ENCODE assay signal across 17 cellular contexts in genomic region chr1:179151908-179152682, GRCh38.
DNase-seq lines count a peak whose midpoint lies in the region; ATAC-seq, FAIRE-seq and TF ChIP-seq lines count a peak whose summit lies in the region.
"Had no signal": no experiment of that assay in that cellular context is flagged by ENCODE, and none has a peak within 500 bp of the region (broad histone marks: within the 10 kb centered on the region; RNA-seq: fewer than 3 reads in every experiment).

No MANE protein-coding gene starts in this region.

- H3K4me2 ChIP-seq in HepG2 (ENCODE audit: low read depth, low read length) = peak overlapping the region; percentile 72

- H3K4me3 Mint-ChIP-seq in chondrocyte (ENCODE audit: unreplicated experiment) = no peak overlapping the region
- H3K4me3 Mint-ChIP-seq: activated naive CD8-positive, alpha-beta T cell treated with anti-CD3 and anti-CD28 coated beads, Interleukin-2, amount 10 ng/mL, durations not matched to agents 7 days and 5 days; T-helper 2 cell treated with Interferon-gamma antibody and Interleukin-4, amounts not matched to agents 5 μg/mL and 100 μg/mL, for 36 hours had no signal

- peaks cover 3% of the 10 kb centered on the region for H3K9me3 Mint-ChIP-seq in chondrocyte (ENCODE audit: low read depth)

- DNase-seq in left ventricle myocardium inferior (no peak), left cardiac atrium (no peak), NCI-H82 (lab: John Stamatoyannopoulos, UW) (peak; percentile 59), HepG2 (ENCODE audit: low spot score) (peak; percentile 95), GM19238 (ENCODE audit: insufficient read length, low spot score) (no peak), chondrocyte (ENCODE audit: low spot score) (no peak)
- DNase-seq in activated naive CD4-positive, alpha-beta T cell treated with Interleukin-2 at 50 U/mL for 16 hours = no peak
- DNase-seq: activated CD4-positive, alpha-beta T cell treated with anti-CD3 and anti-CD28 coated beads for 48 hours; activated naive CD8-positive, alpha-beta T cell treated with anti-CD3 and anti-CD28 coated beads, Interleukin-2, amount 10 ng/mL, durations not matched to agents 7 days and 5 days; COR-L47; islet precursor cell; retina; SHP77 treated with DMSO at 0.1 percent for 48 hours; stimulated activated CD4-positive, alpha-beta T cell treated with anti-CD3 and anti-CD28 coated beads, Interleukin-2, amount 100 ng/mL, for 24 hours had no signal

- peaks cover 43% of the 10 kb centered on the region for H3K4me1 Mint-ChIP-seq in chondrocyte (ENCODE audit: low read depth)

- WGBS in HepG2 (ENCODE audit: low lambda C conversion rate) = 0% methylated on average over 2 of the region's 2 CpGs

- H3K27ac ChIP-seq in left ventricle myocardium inferior (replicated peaks) (peak overlapping the region; percentile 1), HepG2 (ENCODE audit: extremely low read length, insufficient read depth, low read length) (peak overlapping the region; percentile 71)
- H3K27ac ChIP-seq: epithelial cell of prostate had no signal

- H3K27me3 ChIP-seq in left ventricle myocardium inferior (ENCODE audit: low read depth) = no peaks in the 10 kb centered on the region
- H3K27me3 ChIP-seq in HepG2 (ENCODE audit: control insufficient read depth in 1 of 2, insufficient read depth in 2 of 2, low read length in 2 of 2) = no peaks in the 10 kb centered on the region

- H3K4me3 ChIP-seq in left ventricle myocardium inferior = no peak overlapping the region
- peak overlapping the region in 2 of 3 experiments; percentile 23 to 31; a peak in 3 of 6 replicates for H3K4me3 ChIP-seq in HepG2 (replicated peaks in 1 of 3; ENCODE audit: insufficient read depth in 1 of 3, low read depth in 2 of 3, low read length in 3 of 3)

- H3K9ac ChIP-seq in HepG2 (ENCODE audit: insufficient read depth, low read depth, low read length) = 0 out of 2 replicates have a peak overlapping the region, but pooled peaks have one; percentile 10

- H3K4me1 ChIP-seq in left ventricle myocardium inferior = peaks cover 33% of the 10 kb centered on the region
- peaks cover 70% of the 10 kb centered on the region for H3K4me1 ChIP-seq in HepG2 (ENCODE audit: insufficient read depth, low read length)

- no peak overlapping the region for H2AFZ ChIP-seq in HepG2 (ENCODE audit: low read length)

- no peaks in the 10 kb centered on the region for H3K36me3 ChIP-seq in left ventricle myocardium inferior
- 0 out of 5 replicates have a peak, but pooled peaks cover 0 to 1% of the 10 kb centered on the region in 2 experiments for H3K36me3 ChIP-seq in HepG2 (replicated peaks in 1 of 2; ENCODE audit: control insufficient read depth in 1 of 2, insufficient read depth in 2 of 2, low read length in 2 of 2)

- TF ChIP-seq CTCF in left ventricle myocardium inferior (IDR thresholded peaks at IDR 0.05; ENCODE audit: borderline replicate concordance) = no peak
- no peak for TF ChIP-seq CTCF in HepG2 (CRISPR knock-in tag; IDR thresholded peaks at IDR 0.05)
- TF ChIP-seq CTCF in chondrocyte (IDR thresholded peaks at IDR 0.05) = no peak

- no peak for TF ChIP-seq RAD21 in HepG2 (CRISPR knock-in tag; IDR thresholded peaks at IDR 0.05)

- intact Hi-C loops in left ventricle myocardium inferior (cut with micrococcal nuclease) (no loop called here), left cardiac atrium (cut with DNase I) (no loop called here), HepG2 (cut with micrococcal nuclease; ENCODE audit: unreplicated experiment) (no loop called here)

- FAIRE-seq in HepG2 (lab: Jason Lieb, UNC) = peak; percentile 95

- no peaks in the 10 kb centered on the region for H3K27me3 Mint-ChIP-seq in chondrocyte (ENCODE audit: low read depth)
- H3K27me3 Mint-ChIP-seq: activated naive CD8-positive, alpha-beta T cell treated with anti-CD3 and anti-CD28 coated beads, Interleukin-2, amount 10 ng/mL, durations not matched to agents 7 days and 5 days had no signal

- no peak for TF ChIP-seq POLR2A in HepG2 (IDR thresholded peaks at IDR 0.05; ENCODE audit: insufficient read depth in 1 of 2, low read depth in 2 of 2, low read length in 2 of 2)

- POLR2A ChIA-PET in HepG2 (lab: Yijun Ruan, JAX) = interaction anchor here (1.0 kb wide), 1 partner anchor 29 kb away, joined by 3 read pairs; no protein-coding TSS in a partner anchor

- in situ Hi-C loops in HepG2 (cut with HindIII; ENCODE audit: extremely low pct_ligation_motif_present, low pct_unique_long_range_greater_than_20kb) = no loop called here

- no TSS peak for BruUV-seq in HepG2 (replicated peaks; lab: Mats Ljungman, UMichigan)

- 0 out of 2 replicates have a peak, but pooled peaks cover 4% of the 10 kb centered on the region for H4K20me1 ChIP-seq in HepG2 (ENCODE audit: insufficient read depth, low read length)

- TF ChIP-seq EP300 in HepG2 (IDR thresholded peaks at IDR 0.05; ENCODE audit: low read depth in 2 of 2, low read length in 2 of 2) = peak in 1 of 2 experiments; percentile 89; a peak in 2 of 4 replicates
- TF ChIP-seq EP300 in HepG2 (CRISPR knock-in tag; IDR thresholded peaks at IDR 0.05; ENCODE audit: borderline replicate concordance) = peak; percentile 38; the same call in 1 of the 2 replicates

- peaks cover 42% of the 10 kb centered on the region for H3K79me2 ChIP-seq in HepG2 (ENCODE audit: insufficient read depth, low read length)

- H3K27ac Mint-ChIP-seq in chondrocyte (ENCODE audit: unreplicated experiment) = no peak overlapping the region
- H3K27ac Mint-ChIP-seq: activated naive CD8-positive, alpha-beta T cell treated with anti-CD3 and anti-CD28 coated beads, Interleukin-2, amount 10 ng/mL, durations not matched to agents 7 days and 5 days; T-helper 2 cell treated with Interferon-gamma antibody and Interleukin-4, amounts not matched to agents 5 μg/mL and 100 μg/mL, for 36 hours had no signal

- H3K9me3 ChIP-seq in left ventricle myocardium inferior (replicated peaks) = peaks cover 9% of the 10 kb centered on the region
- no peaks in the 10 kb centered on the region for H3K9me3 ChIP-seq in HepG2 (ENCODE audit: low read length)

- no peaks in the 10 kb centered on the region for H3K36me3 Mint-ChIP-seq in chondrocyte (ENCODE audit: low read depth)

- CTCF ChIA-PET in HepG2 (lab: Yijun Ruan, JAX; ENCODE audit: low intra/inter-chr PET ratio, low total read pairs) = no interaction called here

- ATAC-seq in left cardiac atrium (no peak), HepG2 (peak; percentile 99), GM21360 (IDR thresholded peaks at IDR 0.05; ENCODE audit: unreplicated experiment) (no peak)

TF ChIP-seq in HepG2, 621 proteins besides CTCF, POLR2A, EP300 and RAD21 (continues in another document):
- TF ChIP-seq HOXA3 (CRISPR knock-in tag; IDR thresholded peaks at IDR 0.05) = peak; percentile 35; the same call in 1 of the 2 replicates
- peak; percentile 63; the same call in 1 of the 2 replicates for TF ChIP-seq REPIN1 (CRISPR knock-in tag; IDR thresholded peaks at IDR 0.05; ENCODE audit: borderline replicate concordance, low read depth)
- TF ChIP-seq, protein P1, sequence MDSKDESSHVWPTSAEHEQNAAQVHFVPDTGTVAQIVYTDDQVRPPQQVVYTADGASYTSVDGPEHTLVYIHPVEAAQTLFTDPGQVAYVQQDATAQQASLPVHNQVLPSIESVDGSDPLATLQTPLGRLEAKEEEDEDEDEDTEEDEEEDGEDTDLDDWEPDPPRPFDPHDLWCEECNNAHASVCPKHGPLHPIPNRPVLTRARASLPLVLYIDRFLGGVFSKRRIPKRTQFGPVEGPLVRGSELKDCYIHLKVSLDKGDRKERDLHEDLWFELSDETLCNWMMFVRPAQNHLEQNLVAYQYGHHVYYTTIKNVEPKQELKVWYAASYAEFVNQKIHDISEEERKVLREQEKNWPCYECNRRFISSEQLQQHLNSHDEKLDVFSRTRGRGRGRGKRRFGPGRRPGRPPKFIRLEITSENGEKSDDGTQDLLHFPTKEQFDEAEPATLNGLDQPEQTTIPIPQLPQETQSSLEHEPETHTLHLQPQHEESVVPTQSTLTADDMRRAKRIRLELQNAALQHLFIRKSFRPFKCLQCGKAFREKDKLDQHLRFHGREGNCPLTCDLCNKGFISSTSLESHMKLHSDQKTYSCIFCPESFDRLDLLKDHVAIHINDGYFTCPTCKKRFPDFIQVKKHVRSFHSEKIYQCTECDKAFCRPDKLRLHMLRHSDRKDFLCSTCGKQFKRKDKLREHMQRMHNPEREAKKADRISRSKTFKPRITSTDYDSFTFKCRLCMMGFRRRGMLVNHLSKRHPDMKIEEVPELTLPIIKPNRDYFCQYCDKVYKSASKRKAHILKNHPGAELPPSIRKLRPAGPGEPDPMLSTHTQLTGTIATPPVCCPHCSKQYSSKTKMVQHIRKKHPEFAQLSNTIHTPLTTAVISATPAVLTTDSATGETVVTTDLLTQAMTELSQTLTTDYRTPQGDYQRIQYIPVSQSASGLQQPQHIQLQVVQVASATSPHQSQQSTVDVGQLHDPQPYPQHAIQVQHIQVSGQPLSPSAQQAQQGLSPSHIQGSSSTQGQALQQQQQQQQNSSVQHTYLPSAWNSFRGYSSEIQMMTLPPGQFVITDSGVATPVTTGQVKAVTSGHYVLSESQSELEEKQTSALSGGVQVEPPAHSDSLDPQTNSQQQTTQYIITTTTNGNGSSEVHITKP (CRISPR knock-in tag; IDR thresholded peaks at IDR 0.05; ENCODE audit: low read depth) = peak; percentile 58; the same call in 1 of the 2 replicates
- 0 out of 2 replicates have a peak, but pooled peaks have one; percentile 48 for TF ChIP-seq HMG20B (CRISPR knock-in tag; conservative IDR thresholded peaks at IDR 0.05)
- peak; percentile 46; the same call in 1 of the 2 replicates for TF ChIP-seq THRA (CRISPR knock-in tag; IDR thresholded peaks at IDR 0.05; ENCODE audit: borderline replicate concordance)
- no peak for TF ChIP-seq ZNF563 (CRISPR knock-in tag; IDR thresholded peaks at IDR 0.05)

Comparison
In these comparisons a context has a peak if more than half of its experiments do, and no peak if none do; other contexts are left out.
1. DNase-seq: peak in NCI-H82 (single experiment) and HepG2 (single experiment); none in left ventricle myocardium inferior (single experiment), left cardiac atrium (single experiment), GM19238 (single experiment), activated naive CD4-positive, alpha-beta T cell treated with Interleukin-2 at 50 U/mL for 16 hours (single experiment) and chondrocyte (single experiment).